1 cellular context compared by ENCODE assay signal in genomic region chr4:154441982-154442381, GRCh38.
A peak's percentile ranks its signal among the peaks of the same experiment; 100 is the strongest.
TF ChIP-seq lines count a peak whose summit lies in the region.

No MANE protein-coding gene starts in this region.

TF ChIP-seq in K562, 482 proteins besides CTCF, POLR2A, EP300 and RAD21 (continued from another document):
- TF ChIP-seq PRDM10 (IDR thresholded peaks at IDR 0.05; ENCODE audit: partially characterized antibody) (peak; percentile 7), CBX5 (IDR thresholded peaks at IDR 0.05; ENCODE audit: borderline replicate concordance, low read depth) (no peak), ZFX (CRISPR knock-in tag; IDR thresholded peaks at IDR 0.05) (no peak), GTF2B (IDR thresholded peaks at IDR 0.05; ENCODE audit: extremely low read depth, insufficient read length) (no peak), TRIM24 (IDR thresholded peaks at IDR 0.05) (peak; percentile 41 to 44; a peak in 3 of 4 replicates), NCOR1 (IDR thresholded peaks at IDR 0.05) (peak; percentile 74), ZNF217 (CRISPR knock-in tag; IDR thresholded peaks at IDR 0.05) (no peak), RBM25 (IDR thresholded peaks at IDR 0.05; ENCODE audit: low read depth, low read length, severe bottlenecking) (no peak), SIN3B (IDR thresholded peaks at IDR 0.05; ENCODE audit: low read depth) (no peak), KDM1A (IDR thresholded peaks at IDR 0.05) (peak; percentile 48 to 70; a peak in 3 of 4 replicates), FOSL1 (tag; conservative IDR thresholded peaks at IDR 0.05) (peak; percentile 78), PML (IDR thresholded peaks at IDR 0.05; ENCODE audit: low read length) (peak; percentile 52; the same call in 1 of the 2 replicates), ATF7 (IDR thresholded peaks at IDR 0.05) (0 out of 2 replicates have a peak, but pooled peaks have one; percentile 14), ZNF124 (CRISPR knock-in tag; IDR thresholded peaks at IDR 0.05) (no peak), DPF2 (IDR thresholded peaks at IDR 0.05) (peak; percentile 92), ATF3 (IDR thresholded peaks at IDR 0.05) (peak; percentile 85), ATF3 (CRISPR knock-in tag; conservative IDR thresholded peaks at IDR 0.05) (no peak), ZSCAN29 (IDR thresholded peaks at IDR 0.05) (no peak), ZNF778 (CRISPR knock-in tag; IDR thresholded peaks at IDR 0.05) (no peak), FOXK1 (CRISPR knock-in tag; IDR thresholded peaks at IDR 0.05; ENCODE audit: borderline replicate concordance) (no peak), SNAPC5 (CRISPR knock-in tag; IDR thresholded peaks at IDR 0.05) (no peak), TCF15 (CRISPR knock-in tag; IDR thresholded peaks at IDR 0.05) (no peak), ATF4 (CRISPR knock-in tag; IDR thresholded peaks at IDR 0.05) (no peak), NCOA6 (IDR thresholded peaks at IDR 0.05) (no peak), TAF9B (IDR thresholded peaks at IDR 0.05; ENCODE audit: partially characterized antibody) (peak; percentile 26), PTBP1 (IDR thresholded peaks at IDR 0.05; ENCODE audit: low read depth, low read length) (no peak), ZNF75A (CRISPR knock-in tag; IDR thresholded peaks at IDR 0.05) (no peak), ZNF449 (CRISPR knock-in tag; IDR thresholded peaks at IDR 0.05) (no peak), ZNF253 (CRISPR knock-in tag; conservative IDR thresholded peaks at IDR 0.05) (no peak), TAF15 (IDR thresholded peaks at IDR 0.05; ENCODE audit: low read depth, low read length) (no peak), ZNF695 (CRISPR knock-in tag; IDR thresholded peaks at IDR 0.05) (no peak), RUNX1 (IDR thresholded peaks at IDR 0.05; ENCODE audit: low read depth) (no peak), SMARCA4 (IDR thresholded peaks at IDR 0.05) (peak; percentile 81), SIRT6 (IDR thresholded peaks at IDR 0.05; ENCODE audit: low read depth, low read length) (no peak), CREBBP (IDR thresholded peaks at IDR 0.05; ENCODE audit: low read depth, low read length) (no peak), EHMT2 (IDR thresholded peaks at IDR 0.05) (peak; percentile 81), RCOR1 (IDR thresholded peaks at IDR 0.05; ENCODE audit: borderline replicate concordance in 1 of 2, low read depth in 2 of 2, low read length in 2 of 2) (no peak), MTA1 (IDR thresholded peaks at IDR 0.05; ENCODE audit: borderline replicate concordance) (0 out of 2 replicates have a peak, but pooled peaks have one; percentile 36), TFAM (CRISPR knock-in tag; conservative IDR thresholded peaks at IDR 0.05) (no peak), ZBTB34 (CRISPR knock-in tag; IDR thresholded peaks at IDR 0.05) (no peak), PHTF2 (CRISPR knock-in tag; IDR thresholded peaks at IDR 0.05) (no peak), CHD1 (IDR thresholded peaks at IDR 0.05; ENCODE audit: low read length) (no peak), NFE2L1 (tag; IDR thresholded peaks at IDR 0.05; ENCODE audit: borderline replicate concordance, low read depth) (no peak), TAL1 (IDR thresholded peaks at IDR 0.05) (peak; percentile 59), POLR2AphosphoS5 (IDR thresholded peaks at IDR 0.05; ENCODE audit: control insufficient read depth, insufficient read depth, low read depth, low read length) (no peak)
